ENCODE assay signal across 8 cellular contexts in the genomic region with DNA sequence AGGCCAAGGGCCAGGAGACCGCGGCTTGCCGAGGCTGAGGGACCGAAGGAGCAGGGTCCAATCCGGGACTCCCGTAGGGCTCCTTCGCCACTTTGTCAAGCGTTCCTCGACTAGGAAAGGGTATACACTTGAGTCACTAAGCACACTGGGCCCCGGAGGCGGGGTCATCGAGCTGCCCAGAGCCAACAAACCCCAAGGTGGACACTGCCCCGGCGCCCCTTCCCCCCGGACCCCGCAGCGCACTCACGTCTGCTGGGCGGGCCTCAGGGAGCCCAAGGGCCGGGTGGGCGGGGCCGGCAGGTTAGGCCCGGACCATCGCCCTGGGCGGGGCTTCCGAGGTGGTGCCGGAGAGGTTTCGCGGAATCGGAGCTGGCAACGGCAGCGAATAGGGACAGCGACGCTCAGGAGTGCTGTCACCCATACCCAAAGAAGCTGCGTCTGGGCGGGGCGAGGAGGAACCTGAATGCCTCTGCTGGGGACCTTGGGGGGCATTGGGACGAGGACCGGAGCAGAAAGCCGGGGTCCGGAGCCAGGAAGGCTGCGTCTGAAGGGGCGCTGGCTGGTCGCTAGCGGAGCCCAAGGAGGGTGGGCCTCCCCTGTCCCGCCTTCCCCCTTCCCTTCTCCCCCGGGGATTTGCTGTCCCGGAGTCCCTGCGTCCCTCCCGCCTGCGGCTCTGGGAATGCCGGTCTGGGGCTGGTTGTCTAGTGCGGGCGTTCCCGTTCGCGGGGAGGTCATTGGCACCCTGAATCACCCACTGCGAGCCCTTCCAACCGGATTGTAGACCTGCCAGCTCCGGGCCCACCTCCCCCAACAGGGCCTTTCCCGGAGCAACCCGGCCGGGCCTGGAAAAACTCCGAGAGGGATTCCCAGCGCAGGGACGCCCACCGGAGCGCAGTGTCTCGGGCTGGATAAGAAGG.
DNase-seq lines count a peak whose midpoint lies in the region; ATAC-seq and TF ChIP-seq lines count a peak whose summit lies in the region.

No MANE protein-coding gene starts in this region.

- H3K36me3 ChIP-seq in testis (ENCODE audit: low read depth, missing control alignments), result no peaks in the 10 kb centered on the region

- H3K27me3 ChIP-seq in testis, result no peaks in the 10 kb centered on the region

- H3K4me1 Mint-ChIP-seq in neural crest cell, result peaks cover 11% of the 10 kb centered on the region

- ATAC-seq in GM21723 (IDR thresholded peaks at IDR 0.05; ENCODE audit: unreplicated experiment), result no peak

- H3K27ac Mint-ChIP-seq in neural crest cell (ENCODE audit: unreplicated experiment), result no peak overlapping the region

- H3K9me3 Mint-ChIP-seq in neural crest cell, result no peaks in the 10 kb centered on the region

- WGBS in testis, 2 donors, result 27 to 32% methylated on average over 22 to 68 of the region's 69 CpGs

- no peak for TF ChIP-seq POLR2A in testis (IDR thresholded peaks at IDR 0.05)

- intact Hi-C loops in testis (cut with DNase I; ENCODE audit: low total_unique reads), result no loop called here

- no peak overlapping the region for H3K27ac ChIP-seq in testis

- DNase-seq in DMS114 treated with DMSO at 0.1 percent for 48 hours (lab: John Stamatoyannopoulos, UW; ENCODE audit: unreplicated experiment) (peak; percentile 14), NCI-H1105 treated with DMSO at 0.1 percent for 48 hours (lab: John Stamatoyannopoulos, UW) (peak; percentile 57), epithelial cell of proximal tubule (ENCODE audit: low read depth) (no peak), neural crest cell (ENCODE audit: low read depth, low spot score) (no peak), testis (peak; percentile 29), OCI-M1 (lab: John Stamatoyannopoulos, UW) (no peak)
- DNase-seq in activated CD8-positive, alpha-beta memory T cell treated with anti-CD3 and anti-CD28 coated beads, Interleukin-2, amount 50 U/mL, for 4 hours, result peak; percentile 73

- H3K4me1 ChIP-seq in testis, result peaks cover 5% of the 10 kb centered on the region

- H3K27me3 Mint-ChIP-seq in neural crest cell (ENCODE audit: low read depth), result peaks cover 70% of the 10 kb centered on the region

- TF ChIP-seq CTCF in epithelial cell of proximal tubule (conservative IDR thresholded peaks at IDR 0.05; ENCODE audit: low read depth, low read length) (no peak), neural crest cell (conservative IDR thresholded peaks at IDR 0.05) (no peak), testis (IDR thresholded peaks at IDR 0.05) (no peak)

- H3K4me3 Mint-ChIP-seq in neural crest cell, result peak overlapping the region; percentile 74

- no peaks in the 10 kb centered on the region for H3K9me3 ChIP-seq in testis

- H3K36me3 Mint-ChIP-seq in neural crest cell (ENCODE audit: low read depth), result no peaks in the 10 kb centered on the region

- H3K4me3 ChIP-seq in epithelial cell of proximal tubule (ENCODE audit: low read depth, low read length) (peak overlapping the region; percentile 51), testis (peak overlapping the region; percentile 32 to 43)

Comparison
In these comparisons a context has a peak if more than half of its experiments do, and no peak if none do; other contexts are left out.
1. DNase-seq: peak in DMS114 treated with DMSO at 0.1 percent for 48 hours (single experiment), NCI-H1105 treated with DMSO at 0.1 percent for 48 hours (single experiment), activated CD8-positive, alpha-beta memory T cell treated with anti-CD3 and anti-CD28 coated beads, Interleukin-2, amount 50 U/mL, for 4 hours (single experiment) and testis (single experiment); none in epithelial cell of proximal tubule (single experiment), neural crest cell (single experiment) and OCI-M1 (single experiment).